18 cellular contexts compared by ENCODE assay signal in the genomic region with DNA sequence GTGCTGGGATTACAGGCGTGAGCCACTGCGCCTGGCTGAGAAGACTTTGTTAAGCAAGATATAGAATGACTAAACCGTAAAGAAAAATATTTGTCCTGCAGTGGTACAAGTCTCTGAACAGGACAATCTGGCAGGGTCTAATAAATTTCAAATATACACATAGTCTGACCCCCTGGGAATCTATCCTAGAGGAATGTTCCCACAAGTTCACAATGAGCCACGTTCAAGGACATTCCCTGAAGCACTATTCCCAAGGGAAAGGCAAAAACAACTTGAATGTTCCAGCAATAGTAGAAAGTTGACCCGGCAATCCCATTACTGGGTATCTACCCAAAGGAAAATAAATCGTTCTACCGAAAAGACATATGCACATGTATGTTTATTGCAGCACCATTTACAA.
DNase-seq lines count a peak whose midpoint lies in the region; ATAC-seq and TF ChIP-seq lines count a peak whose summit lies in the region.
"Had no signal": no experiment of that assay in that cellular context is flagged by ENCODE, and none has a peak within 500 bp of the region (broad histone marks: within the 10 kb centered on the region; RNA-seq: fewer than 3 reads in every experiment).

No MANE protein-coding gene starts in this region.

- CTCF ChIA-PET in Caco-2 (lab: Charles Lee): no interaction called here

- TF ChIP-seq CTCF in thoracic aorta (IDR thresholded peaks at IDR 0.05) (no peak), vagina (IDR thresholded peaks at IDR 0.05) (no peak), Caco-2 (IDR thresholded peaks at IDR 0.05; ENCODE audit: insufficient read depth in 1 of 2, low read depth in 1 of 2, low read length in 1 of 2, severe bottlenecking in 1 of 2, unreplicated experiment in 1 of 2) (no peak)

- DNase-seq in EH (ENCODE audit: low read depth) (peak; percentile 54), left ventricle myocardium superior (no peak), thoracic aorta (ENCODE audit: low spot score) (no peak), vagina (ENCODE audit: extremely low spot score in 2 of 2) (no peak), Caco-2 (no peak)
- no peak for DNase-seq in stimulated activated CD4-positive, alpha-beta T cell treated with anti-CD3 and anti-CD28 coated beads, Interleukin-4, amount 100 ng/mL, for 4 hours
- DNase-seq: DMS153; DND-41; Karpas-422; NCI-H1092 treated with DMSO at 0.1 percent for 48 hours; NCI-H1436; NCI-H187; NCI-H524; NCI-H774; NK-92 treated with Interleukin-12 subunit alpha and Interleukin-12 subunit beta, amount 100 ng/mL, for 24 hours; PC-3 had no signal

- no peaks in the 10 kb centered on the region for H3K36me3 Mint-ChIP-seq in Caco-2 (ENCODE audit: insufficient read depth, unreplicated experiment)

- H3K9me3 Mint-ChIP-seq in Caco-2 (ENCODE audit: unreplicated experiment): no peaks in the 10 kb centered on the region

- H3K9me3 ChIP-seq in thoracic aorta (no peaks in the 10 kb centered on the region), vagina (no peaks in the 10 kb centered on the region), Caco-2 (no peaks in the 10 kb centered on the region)
- H3K9me3 ChIP-seq: SJSA1 had no signal

- H3K27ac Mint-ChIP-seq in Caco-2 (ENCODE audit: unreplicated experiment): no peak overlapping the region

- H3K36me3 ChIP-seq in thoracic aorta (no peaks in the 10 kb centered on the region), vagina (no peaks in the 10 kb centered on the region), Caco-2 (ENCODE audit: control insufficient read depth, insufficient read depth, low read length) (no peaks in the 10 kb centered on the region)
- H3K36me3 ChIP-seq: SJSA1 had no signal

- TF ChIP-seq POLR2A in vagina (IDR thresholded peaks at IDR 0.05): no peak

- no peak overlapping the region for H3K4me3 Mint-ChIP-seq in Caco-2 (ENCODE audit: unreplicated experiment)

- H3K27ac ChIP-seq in cingulate gyrus (ENCODE audit: low read depth, low read length): peak overlapping the region; percentile 19
- H3K27ac ChIP-seq in thoracic aorta: peak overlapping the region; percentile 36 to 69
- H3K27ac ChIP-seq in vagina: no peak overlapping the region
- H3K27ac ChIP-seq: SJSA1 had no signal

- no peaks in the 10 kb centered on the region for H3K27me3 Mint-ChIP-seq in Caco-2 (ENCODE audit: insufficient read depth, unreplicated experiment)

- H3K27me3 ChIP-seq in thoracic aorta (replicated peaks; ENCODE audit: insufficient read depth): no peaks in the 10 kb centered on the region
- H3K27me3 ChIP-seq in vagina: no peaks in the 10 kb centered on the region
- no peaks in the 10 kb centered on the region for H3K27me3 ChIP-seq in Caco-2 (replicated peaks; ENCODE audit: control insufficient read depth, insufficient read depth, low read length)
- H3K27me3 ChIP-seq: SJSA1 had no signal

- POLR2A ChIA-PET in Caco-2 (lab: Charles Lee): no interaction called here

- peak; percentile 45 for ATAC-seq in left ventricle myocardium superior
- ATAC-seq in thoracic aorta (ENCODE audit: insufficient number of reproducible peaks, low FRiP score, low read depth): peak; percentile 25
- ATAC-seq: PC-3 had no signal

- intact Hi-C loops in left ventricle myocardium superior (cut with micrococcal nuclease) (no loop called here), vagina (cut with DNase I) (no loop called here), Caco-2 (cut with micrococcal nuclease; ENCODE audit: unreplicated experiment) (no loop called here)

- no peaks in the 10 kb centered on the region for H3K4me1 Mint-ChIP-seq in Caco-2 (ENCODE audit: low read depth, unreplicated experiment)

- H3K4me1 ChIP-seq in thoracic aorta (ENCODE audit: control insufficient read depth in 1 of 2, low read depth in 2 of 2): peaks cover 38 to 63% of the 10 kb centered on the region in 2 donors
- no peaks in the 10 kb centered on the region for H3K4me1 ChIP-seq in vagina
- no peaks in the 10 kb centered on the region for H3K4me1 ChIP-seq in Caco-2

- BruUV-seq in Caco-2 (replicated peaks; lab: Mats Ljungman, UMichigan): no TSS peak

- H3K4me3 ChIP-seq in thoracic aorta (no peak overlapping the region), vagina (no peak overlapping the region), Caco-2 (ENCODE audit: low read depth, low read length) (no peak overlapping the region)
- H3K4me3 ChIP-seq: SJSA1 had no signal
